Comparison of ENCODE assay signal across 14 cellular contexts in genomic region chr3:69747511-69748248, GRCh38. TPM values are rescaled to one million over a fixed set of nuclear protein-coding genes. Genes with fewer than 3 reads are reported as not detected.
DNase-seq lines count a peak whose midpoint lies in the region; ATAC-seq, FAIRE-seq and TF ChIP-seq lines count a peak whose summit lies in the region.
"Had no signal": no experiment of that assay in that cellular context is flagged by ENCODE, and none has a peak within 500 bp of the region (broad histone marks: within the 10 kb centered on the region; RNA-seq: fewer than 3 reads in every experiment).

No MANE protein-coding gene starts in this region.

- POLR2A ChIA-PET in CD4-positive, alpha-beta T cell (lab: Charles Lee): no interaction called here
- POLR2A ChIA-PET in CD8-positive, alpha-beta T cell (lab: Charles Lee): no interaction called here

- TF ChIP-seq CTCF in fibroblast of mammary gland (conservative IDR thresholded peaks at IDR 0.05; ENCODE audit: control insufficient read depth, insufficient read depth, low read depth, low read length) (no peak), stomach (IDR thresholded peaks at IDR 0.05) (no peak)
- no peak for TF ChIP-seq CTCF in CD4-positive, alpha-beta T cell (IDR thresholded peaks at IDR 0.05)
- no peak for TF ChIP-seq CTCF in CD8-positive, alpha-beta T cell (IDR thresholded peaks at IDR 0.05)

- no peak for TF ChIP-seq POLR2A in stomach (IDR thresholded peaks at IDR 0.05)

- intact Hi-C loops in stomach (cut with DNase I; ENCODE audit: low total_unique reads): no loop called here
- intact Hi-C loops in CD4-positive, alpha-beta T cell (cut with DNase I, micrococcal nuclease): no loop called here
- intact Hi-C loops in CD8-positive, alpha-beta T cell (cut with DNase I, micrococcal nuclease): no loop called here

- in situ Hi-C loops in SK-MEL-5 (cut with HindIII; ENCODE audit: low pct_unique_long_range_greater_than_20kb, low sequenced_read_pairs): no loop called here

- peaks cover 10 to 85% (median 54%) of the 10 kb centered on the region in 4 donors for H3K4me1 ChIP-seq in stomach
- no peaks in the 10 kb centered on the region for H3K4me1 ChIP-seq in CD8-positive, alpha-beta T cell (ENCODE audit: insufficient read depth, low read length)

- no peak for ATAC-seq in CD4-positive, alpha-beta T cell (ENCODE audit: poor library complexity)
- ATAC-seq in HG03460 (IDR thresholded peaks at IDR 0.05; ENCODE audit: unreplicated experiment): no peak
- no peak for ATAC-seq in CD8-positive, alpha-beta T cell
- ATAC-seq: activated CD4-positive, CD25-positive, alpha-beta regulatory T cell treated with anti-CD3 and anti-CD28 coated beads, Interleukin-2, amount 50 U/mL, for 24 hours; stimulated activated effector memory CD8-positive, alpha-beta T cell treated with anti-CD3 and anti-CD28 coated beads, Interleukin-12 subunit alpha, Interleukin-12 subunit beta, amount 100 ng/mL, for 72 hours had no signal

- H3K4me3 ChIP-seq in fibroblast of mammary gland (ENCODE audit: control insufficient read depth, low read depth, low read length) (no peak overlapping the region), stomach (no peak overlapping the region)
- no peak overlapping the region for H3K4me3 ChIP-seq in CD8-positive, alpha-beta T cell (ENCODE audit: low read depth, low read length)
- H3K4me3 ChIP-seq: dorsolateral prefrontal cortex, GM23248 had no signal

- peak overlapping the region in 3 of 5 donors; percentile 52 to 67 (median 65) for H3K27ac ChIP-seq in stomach
- H3K27ac ChIP-seq in CD4-positive, alpha-beta T cell (ENCODE audit: low read depth, low read length): no peak overlapping the region
- H3K27ac ChIP-seq in CD8-positive, alpha-beta T cell (ENCODE audit: low read depth, low read length): no peak overlapping the region
- H3K27ac ChIP-seq: GM23248 had no signal

- peaks cover 10% of the 10 kb centered on the region for H3K4me1 Mint-ChIP-seq in CD4-positive, alpha-beta T cell (ENCODE audit: low read depth)
- H3K4me1 Mint-ChIP-seq in CD8-positive, alpha-beta T cell (ENCODE audit: low read depth): peaks cover 4% of the 10 kb centered on the region
- H3K4me1 Mint-ChIP-seq: stimulated activated effector memory CD8-positive, alpha-beta T cell treated with anti-CD3 and anti-CD28 coated beads, Interleukin-12 subunit alpha, Interleukin-12 subunit beta, amount 100 ng/mL, for 72 hours had no signal

- no peaks in the 10 kb centered on the region for H3K27me3 ChIP-seq in stomach
- no peaks in the 10 kb centered on the region for H3K27me3 ChIP-seq in CD4-positive, alpha-beta T cell (ENCODE audit: control insufficient read depth, insufficient read depth, low read length)
- no peaks in the 10 kb centered on the region for H3K27me3 ChIP-seq in CD8-positive, alpha-beta T cell (ENCODE audit: insufficient read depth, low read length)
- H3K27me3 ChIP-seq: dorsolateral prefrontal cortex had no signal

- peak; percentile 46 for FAIRE-seq in HTR-8/SVneo (lab: Jason Lieb, UNC)

- peaks cover 0 to 2% (median 0%) of the 10 kb centered on the region in 4 donors for H3K9me3 ChIP-seq in stomach
- no peaks in the 10 kb centered on the region for H3K9me3 ChIP-seq in CD4-positive, alpha-beta T cell (ENCODE audit: control insufficient read depth, low read length)
- H3K9me3 ChIP-seq in CD8-positive, alpha-beta T cell (ENCODE audit: low read length): no peaks in the 10 kb centered on the region

- no peak overlapping the region for H3K4me3 Mint-ChIP-seq in CD4-positive, alpha-beta T cell
- no peak overlapping the region for H3K4me3 Mint-ChIP-seq in CD8-positive, alpha-beta T cell
- H3K4me3 Mint-ChIP-seq: stimulated activated effector memory CD8-positive, alpha-beta T cell treated with anti-CD3 and anti-CD28 coated beads, Interleukin-12 subunit alpha, Interleukin-12 subunit beta, amount 100 ng/mL, for 72 hours had no signal

- no peak for TF ChIP-seq EP300 in stomach (IDR thresholded peaks at IDR 0.05)

- no peak overlapping the region for H3K27ac Mint-ChIP-seq in CD4-positive, alpha-beta T cell
- H3K27ac Mint-ChIP-seq in CD8-positive, alpha-beta T cell: no peak overlapping the region
- H3K27ac Mint-ChIP-seq: stimulated activated effector memory CD8-positive, alpha-beta T cell treated with anti-CD3 and anti-CD28 coated beads, Interleukin-12 subunit alpha, Interleukin-12 subunit beta, amount 100 ng/mL, for 72 hours had no signal

- 52 to 74% (median 63%) methylated on average over 2 of the region's 2 CpGs for WGBS in stomach, 5 donors

- no peaks in the 10 kb centered on the region for H3K36me3 ChIP-seq in stomach
- H3K36me3 ChIP-seq in CD8-positive, alpha-beta T cell (ENCODE audit: insufficient read depth, low read length): no peaks in the 10 kb centered on the region

- H3K36me3 Mint-ChIP-seq in CD4-positive, alpha-beta T cell (ENCODE audit: low read depth): no peaks in the 10 kb centered on the region
- no peaks in the 10 kb centered on the region for H3K36me3 Mint-ChIP-seq in CD8-positive, alpha-beta T cell
- H3K36me3 Mint-ChIP-seq: stimulated activated effector memory CD8-positive, alpha-beta T cell treated with anti-CD3 and anti-CD28 coated beads, Interleukin-12 subunit alpha, Interleukin-12 subunit beta, amount 100 ng/mL, for 72 hours had no signal

- H3K27me3 Mint-ChIP-seq in CD4-positive, alpha-beta T cell: peaks cover 8% of the 10 kb centered on the region
- H3K27me3 Mint-ChIP-seq in CD8-positive, alpha-beta T cell (ENCODE audit: low read depth): peaks cover 4% of the 10 kb centered on the region

- peaks cover 4% of the 10 kb centered on the region for H3K9me3 Mint-ChIP-seq in CD4-positive, alpha-beta T cell
- no peaks in the 10 kb centered on the region for H3K9me3 Mint-ChIP-seq in CD8-positive, alpha-beta T cell

- DNase-seq in HTR-8/SVneo (ENCODE audit: insufficient read length, low spot score) (no peak), SK-MEL-5 (ENCODE audit: low read depth, low spot score) (peak; percentile 48), fibroblast of mammary gland (ENCODE audit: low read depth) (peak; percentile 34), stomach (no peak), epidermal melanocyte (ENCODE audit: insufficient read length, low spot score) (no peak)
- no peak for DNase-seq in CD4-positive, alpha-beta T cell
- DNase-seq in CD8-positive, alpha-beta T cell: no peak
- DNase-seq: activated T-cell treated with anti-CD3 and anti-CD28 coated beads, Interleukin-2, amount 50 U/mL, for 1 hour; dorsolateral prefrontal cortex; GM23248; stimulated activated CD4-positive, alpha-beta T cell treated with anti-CD3 and anti-CD28 coated beads, Interleukin-4, amount 100 ng/mL, for 24 hours had no signal

- CTCF ChIA-PET in CD4-positive, alpha-beta T cell (lab: Charles Lee): no interaction called here
- CTCF ChIA-PET in CD8-positive, alpha-beta T cell (lab: Charles Lee): no interaction called here

RNA-seq across cellular contexts. Expression of gene MITF, which starts 8.4 kb away (rescaled TPM):
- 768 and 819 TPM in 2 replicates for total RNA-seq in SK-MEL-5 (2014; rRNA removed; shearing (Covaris generic))
- 248 and 324 TPM in 2 replicates for polyA plus RNA-seq in SK-MEL-5 (2015; cell fraction: cytosol; rRNA removed)
- 389 and 448 TPM in 2 replicates for polyA plus RNA-seq in SK-MEL-5 (2015; cell fraction: nucleus; rRNA removed)
- 10 to 100 TPM in 4 of 5 donors, 1 to 10 TPM in 1; 3.5 to 61.3 (median 26.3) TPM for total RNA-seq in stomach
- 1 to 10 TPM; 3.7 to 8.2 (median 7.3) TPM for polyA plus RNA-seq in stomach
- total RNA-seq in CD4-positive, alpha-beta T cell: not detected
- not detected for total RNA-seq in CD8-positive, alpha-beta T cell

Comparison
In these comparisons a context has a peak if more than half of its experiments do, and no peak if none do; other contexts are left out.
1. DNase-seq: peak in SK-MEL-5 (single experiment) and fibroblast of mammary gland (single experiment); none in HTR-8/SVneo (single experiment), stomach (single experiment), CD4-positive, alpha-beta T cell (0 of 10), CD8-positive, alpha-beta T cell (0 of 7) and epidermal melanocyte (single experiment).
2. H3K27ac ChIP-seq: peak in stomach (3 of 5); none in CD4-positive, alpha-beta T cell (single experiment) and CD8-positive, alpha-beta T cell (single experiment).
3. RNA of gene MITF, which starts 8.4 kb away (total RNA-seq): 768 to 819 TPM in SK-MEL-5; 3.5 to 61.3 TPM in stomach, not detected in CD8-positive, alpha-beta T cell and not detected in CD4-positive, alpha-beta T cell; every median in the first group is over 10 times any median in the second.